ENCODE assay signal across 19 cellular contexts in the genomic region with DNA sequence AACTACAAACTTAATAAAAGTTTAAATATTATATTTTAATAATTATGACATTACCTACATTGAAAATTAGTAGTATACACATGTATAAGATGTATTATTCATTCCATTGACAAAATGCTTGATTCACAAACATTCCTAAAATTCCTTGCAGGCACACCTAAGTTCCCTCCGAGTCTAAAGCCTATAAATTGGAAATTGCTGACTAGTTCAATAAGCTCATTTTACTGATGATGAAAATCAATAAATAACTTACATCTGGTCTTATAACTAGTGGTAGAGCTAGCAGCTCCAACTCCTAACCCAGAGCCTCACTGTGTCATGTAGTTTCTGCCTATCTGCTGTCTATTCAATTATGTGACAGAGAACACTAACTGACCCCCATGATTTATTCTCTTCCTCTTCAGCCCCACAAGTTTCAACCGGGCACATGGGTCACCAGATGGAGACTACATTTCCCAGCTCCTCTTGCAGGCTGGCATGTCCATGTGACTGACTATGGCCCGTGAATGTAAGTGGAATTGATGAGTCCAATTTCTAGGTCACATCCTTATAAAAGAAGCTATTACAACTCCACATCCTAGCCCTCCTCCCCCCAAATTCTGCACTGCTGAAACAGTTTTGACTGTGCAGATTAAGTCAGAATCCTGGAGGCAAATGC. TPM values are rescaled to one million over a fixed set of nuclear protein-coding genes. Genes with fewer than 3 reads are reported as not detected.
DNase-seq lines count a peak whose midpoint lies in the region; ATAC-seq, FAIRE-seq and TF ChIP-seq lines count a peak whose summit lies in the region.
"Had no signal": no experiment of that assay in that cellular context is flagged by ENCODE, and none has a peak within 500 bp of the region (broad histone marks: within the 10 kb centered on the region; RNA-seq: fewer than 3 reads in every experiment).

No MANE protein-coding gene starts in this region.

- in situ Hi-C loops in GM23248 (cut with MboI) (no loop called here), K562 (cut with MboI) (no loop called here)

- no peaks in the 10 kb centered on the region for H3K9me1 ChIP-seq in K562 (ENCODE audit: control insufficient read depth, insufficient read depth, low read length)

- TF ChIP-seq CTCF in A549 (IDR thresholded peaks at IDR 0.05) (no peak), K562 (IDR thresholded peaks at IDR 0.05 in 2 of 3, conservative IDR thresholded peaks at IDR 0.05 in 1 of 3; ENCODE audit: insufficient read depth in 2 of 3, low read depth in 1 of 3, low read length in 3 of 3) (no peak), mesothelial cell of epicardium (IDR thresholded peaks at IDR 0.05; ENCODE audit: unreplicated experiment) (no peak)

- H3F3A ChIP-seq in GM23248 (ENCODE audit: insufficient read depth) = no peaks in the 10 kb centered on the region

- no peak overlapping the region for H3K4me2 ChIP-seq in A549
- H3K4me2 ChIP-seq in GM23248 (ENCODE audit: unreplicated experiment) = no peak overlapping the region
- H3K4me2 ChIP-seq in K562 (ENCODE audit: insufficient read depth, low read length) = no peak overlapping the region

- intact Hi-C loops in K562 (cut with micrococcal nuclease) = no loop called here

- H3K4me3 ChIP-seq in A549 (no peak overlapping the region), GM23248 (no peak overlapping the region), K562 (no peak overlapping the region)
- no peak overlapping the region for H3K4me3 ChIP-seq in CD8-positive, alpha-beta memory T cell (ENCODE audit: low read length)
- H3K4me3 ChIP-seq: SJCRH30 had no signal

- no peak overlapping the region for H3K9ac ChIP-seq in GM23248
- no peak overlapping the region for H3K9ac ChIP-seq in K562 (ENCODE audit: insufficient read depth in 1 of 2, low read depth in 2 of 2, low read length in 2 of 2)

- no peaks in the 10 kb centered on the region for H3K9me3 Mint-ChIP-seq in mesothelial cell of epicardium
- H3K9me3 Mint-ChIP-seq in CD8-positive, alpha-beta memory T cell = no peaks in the 10 kb centered on the region
- H3K9me3 Mint-ChIP-seq: HFFc6; T-helper 2 cell treated with Interferon-gamma antibody and Interleukin-4, amounts not matched to agents 5 μg/mL and 100 μg/mL, for 36 hours had no signal

- no TSS peak for BruUV-seq in K562 (replicated peaks; lab: Mats Ljungman, UMichigan)

- FAIRE-seq in A549 (lab: Jason Lieb, UNC) (no peak), K562 (lab: Jason Lieb, UNC) (no peak), GM19239 (lab: Jason Lieb, UNC) (no peak)
- FAIRE-seq: D721Med had no signal

- POLR2A ChIA-PET in A549 (lab: Yijun Ruan, JAX) (no interaction called here), K562 (lab: Yijun Ruan, JAX) (no interaction called here)
- POLR2A ChIA-PET in CD8-positive, alpha-beta memory T cell (lab: Charles Lee) = interaction anchor here (0.5 kb wide), 1 partner anchor 657 kb away, joined by 4 read pairs; no protein-coding TSS in a partner anchor

- DNase-seq in A549 (ENCODE audit: low read depth in 1 of 2, low spot score in 1 of 2) (no peak), GM23248 (peak; percentile 13), NOMO-1 treated with dmso at 0.1 percent for 144 hours (lab: John Stamatoyannopoulos, UW; ENCODE audit: unreplicated experiment) (peak; percentile 21), K562 (ENCODE audit: extremely low read depth in 1 of 4, low spot score in 3 of 4) (no peak), mesothelial cell of epicardium (ENCODE audit: low spot score in 2 of 2, unreplicated experiment in 2 of 2) (no peak), GM19239 (ENCODE audit: insufficient read length, low spot score) (no peak)
- DNase-seq in CD8-positive, alpha-beta memory T cell = no peak
- DNase-seq: ACHN, C1 segment of cervical spinal cord, GF-D8, H7, HFFc6, NCI-H1105 treated with DMSO at 0.1 percent for 48 hours, NCI-H1694, NCI-H2081 treated with DMSO at 0.1 percent for 48 hours, NCI-H774, SJCRH30 had no signal

- WGBS in A549 (ENCODE audit: missing lambda C conversion rate) = 46% methylated on average over 3 of the region's 3 CpGs
- WGBS in GM23248 (ENCODE audit: low coverage in 1 of 2, low lambda C conversion rate in 2 of 2, missing lambda C conversion rate in 2 of 2), 2 experiments = 47 to 52% methylated on average over 3 of the region's 3 CpGs
- WGBS in K562 (ENCODE audit: insufficient coverage, low coverage, missing lambda C conversion rate) = 20% methylated on average over 3 of the region's 3 CpGs

- CTCF ChIA-PET in A549 (lab: Yijun Ruan, JAX) (interaction anchor here (0.6 to 3.2 kb wide), 4 partner anchors 10 to 156 kb away, joined by 3 to 14 read pairs (median 4); no protein-coding TSS in a partner anchor), K562 (lab: Yijun Ruan, JAX; ENCODE audit: low intra/inter-chr PET ratio) (no interaction called here)
- CTCF ChIA-PET in CD8-positive, alpha-beta memory T cell (lab: Charles Lee) = no interaction called here

- no peaks in the 10 kb centered on the region for H3K27me3 Mint-ChIP-seq in mesothelial cell of epicardium (ENCODE audit: low read depth)
- no peaks in the 10 kb centered on the region for H3K27me3 Mint-ChIP-seq in CD8-positive, alpha-beta memory T cell

- H2AFZ ChIP-seq in GM23248 (no peak overlapping the region), K562 (ENCODE audit: low read depth, low read length) (no peak overlapping the region)

- H3K27me3 ChIP-seq in GM23248 (replicated peaks; ENCODE audit: insufficient read depth) = no peaks in the 10 kb centered on the region
- no peaks in the 10 kb centered on the region for H3K27me3 ChIP-seq in K562 (ENCODE audit: control insufficient read depth in 2 of 2, insufficient read depth in 2 of 2, low read length in 2 of 2)
- H3K27me3 ChIP-seq in CD8-positive, alpha-beta memory T cell (ENCODE audit: insufficient read depth, low read length, poor library complexity, severe bottlenecking) = no peaks in the 10 kb centered on the region
- H3K27me3 ChIP-seq: SJCRH30 had no signal

- H3K36me3 Mint-ChIP-seq in mesothelial cell of epicardium = no peaks in the 10 kb centered on the region
- H3K36me3 Mint-ChIP-seq in CD8-positive, alpha-beta memory T cell = peaks cover 0 to 1% (median 0%) of the 10 kb centered on the region in 3 donors

- H3K79me2 ChIP-seq in GM23248 (ENCODE audit: insufficient read depth) (no peaks in the 10 kb centered on the region), K562 (ENCODE audit: control insufficient read depth, insufficient read depth, low read length) (no peaks in the 10 kb centered on the region)

- H3K4me3 Mint-ChIP-seq in mesothelial cell of epicardium = no peak overlapping the region
- H3K4me3 Mint-ChIP-seq in CD8-positive, alpha-beta memory T cell = no peak overlapping the region
- H3K4me3 Mint-ChIP-seq: HFFc6; T-helper 2 cell treated with Interferon-gamma antibody and Interleukin-4, amounts not matched to agents 5 μg/mL and 100 μg/mL, for 36 hours had no signal

- TF ChIP-seq EP300 in A549 (IDR thresholded peaks at IDR 0.05) (no peak), K562 (IDR thresholded peaks at IDR 0.05; ENCODE audit: low read length) (no peak)

- H3K4me1 Mint-ChIP-seq in mesothelial cell of epicardium = peaks cover 14% of the 10 kb centered on the region
- no peaks in the 10 kb centered on the region for H3K4me1 Mint-ChIP-seq in CD8-positive, alpha-beta memory T cell

- H3K27ac ChIP-seq in A549 (no peak overlapping the region), GM23248 (no peak overlapping the region), K562 (ENCODE audit: extremely low read depth, low read depth, low read length) (no peak overlapping the region)
- H3K27ac ChIP-seq in CD8-positive, alpha-beta memory T cell (ENCODE audit: low read depth, low read length) = no peak overlapping the region
- H3K27ac ChIP-seq: SJCRH30 had no signal

- H3K27ac Mint-ChIP-seq in mesothelial cell of epicardium = no peak overlapping the region
- no peak overlapping the region for H3K27ac Mint-ChIP-seq in CD8-positive, alpha-beta memory T cell
- H3K27ac Mint-ChIP-seq: HFFc6; T-helper 2 cell treated with Interferon-gamma antibody and Interleukin-4, amounts not matched to agents 5 μg/mL and 100 μg/mL, for 36 hours had no signal

- ATAC-seq in A549 = no peak
- ATAC-seq in K562 = no peak

- no peak for TF ChIP-seq RAD21 in A549 (conservative IDR thresholded peaks at IDR 0.05 in 1 of 2, IDR thresholded peaks at IDR 0.05 in 1 of 2)
- no peak for TF ChIP-seq RAD21 in K562 (CRISPR knock-in tag; conservative IDR thresholded peaks at IDR 0.05 in 1 of 2, IDR thresholded peaks at IDR 0.05 in 1 of 2)

- H3K4me1 ChIP-seq in A549 (no peaks in the 10 kb centered on the region), GM23248 (ENCODE audit: insufficient read depth) (no peaks in the 10 kb centered on the region), K562 (replicated peaks in 1 of 2; ENCODE audit: control insufficient read depth in 2 of 2, insufficient read depth in 2 of 2, low read length in 2 of 2) (peaks cover 7 to 8% of the 10 kb centered on the region in 2 experiments; a peak in 3 of 5 replicates)
- H3K4me1 ChIP-seq in CD8-positive, alpha-beta memory T cell (ENCODE audit: insufficient read depth, low read length) = no peaks in the 10 kb centered on the region
- H3K4me1 ChIP-seq: SJCRH30 had no signal

- H3K9me2 ChIP-seq in GM23248 (ENCODE audit: insufficient read depth) = no peaks in the 10 kb centered on the region; the same call in 1 of the 2 replicates

- TF ChIP-seq POLR2A in A549 (IDR thresholded peaks at IDR 0.05; ENCODE audit: low read length) (no peak), K562 (conservative IDR thresholded peaks at IDR 0.05) (no peak)

- H3K9me3 ChIP-seq in A549 = no peaks in the 10 kb centered on the region
- H3K9me3 ChIP-seq in GM23248 (ENCODE audit: low read depth) = no peaks in the 10 kb centered on the region
- H3K9me3 ChIP-seq in K562 (replicated peaks; ENCODE audit: control insufficient read depth, insufficient read depth, low read depth, low read length) = no peaks in the 10 kb centered on the region
- H3K9me3 ChIP-seq in CD8-positive, alpha-beta memory T cell (ENCODE audit: low read length) = no peaks in the 10 kb centered on the region
- H3K9me3 ChIP-seq: SJCRH30 had no signal

- H3K36me3 ChIP-seq in GM23248 (ENCODE audit: low read depth) = no peaks in the 10 kb centered on the region
- H3K36me3 ChIP-seq in K562 (ENCODE audit: control insufficient read depth, insufficient read depth, low read length) = no peaks in the 10 kb centered on the region
- H3K36me3 ChIP-seq in CD8-positive, alpha-beta memory T cell (ENCODE audit: insufficient read depth, low read length) = no peaks in the 10 kb centered on the region
- H3K36me3 ChIP-seq: SJCRH30 had no signal

- H4K20me1 ChIP-seq in GM23248 (ENCODE audit: insufficient read depth) (no peaks in the 10 kb centered on the region), K562 (replicated peaks; ENCODE audit: control insufficient read depth, insufficient read depth, low read length) (no peaks in the 10 kb centered on the region)

RNA-seq across cellular contexts. Expression of a gene that starts 29.6 kb away (rescaled TPM):
- polyA plus RNA-seq in A549 (2011; rRNA removed) (76.7 and 77.4 TPM in 2 replicates), A549 (2017; fragmentation: RNase III; extraction: RNeasy Plus Mini Kit Qiagen cat#74134 plus additional on column Dnase treatment) (41.8 to 49.7 TPM (median 47.0 TPM) in 3 replicates), GM23248 (2016; fragmentation: Nextera tagmentation; extraction: Ambion mirVana) (29.9 and 30.1 TPM in 2 replicates), K562 (2011; rRNA removed) (53.9 and 66.3 TPM in 2 replicates), K562 (2014; fragmentation: Illumina TruSeq; extraction: Trizol) (24.9 and 26.1 TPM in 2 replicates), K562 (2014; fragmentation: Nextera tagmentation; extraction: Ambion mirVana) (1 to 10 TPM; 3.4 to 7.8 TPM), K562 (2014; rRNA removed) (14.7 and 15.9 TPM in 2 replicates)
- 40.4 and 48.8 TPM in 2 replicates for polyA plus RNA-seq in A549 (2012; cell fraction: cytosol; rRNA removed)
- 32.9 and 46.0 TPM in 2 replicates for polyA plus RNA-seq in A549 (2012; cell fraction: nucleus; rRNA removed)
- 77.8 and 84.0 TPM in 2 replicates for polyA minus RNA-seq in A549 (2011; rRNA and poly(A)+ RNA removed)
- total RNA-seq in GM23248 (2014; rRNA removed; shearing (Covaris generic)) = 30.7 and 35.3 TPM in 2 replicates
- total RNA-seq in K562 (2011; cell fraction: chromatin; rRNA removed; ENCODE audit: low replicate concordance) = 40.8 and 79.7 TPM in 2 replicates
- total RNA-seq in K562 (2011; cell fraction: nucleolus; rRNA removed) = 33.0 and 35.8 TPM in 2 replicates
- 50.9 and 57.0 TPM in 2 replicates for total RNA-seq in K562 (2011; cell fraction: nucleoplasm; rRNA removed)
- total RNA-seq in K562 (2014; rRNA removed) (11.4 and 12.4 TPM in 2 replicates), K562 (2014; rRNA removed; fragmentation: Illumina TruSeq; extraction: Trizol) (21.9 and 25.5 TPM in 2 replicates), K562 (2015; rRNA removed; fragmentation: Illumina TruSeq; extraction: Trizol) (13.6 and 14.7 TPM in 2 replicates), K562 (2021) (22.1 and 25.0 TPM in 2 replicates), mesothelial cell of epicardium (18.1 to 22.6 TPM (median 21.5 TPM) in 3 replicates)
- polyA plus RNA-seq in K562 (2011; cell fraction: cytosol; rRNA removed) = 41.0 and 55.7 TPM in 2 replicates
- 51.6 and 73.7 TPM in 2 replicates for polyA plus RNA-seq in K562 (2011; cell fraction: nucleus; rRNA removed)
- 16.6 and 39.2 TPM in 2 replicates for polyA plus RNA-seq in K562 (2012)
- polyA minus RNA-seq in K562 (2011; rRNA and poly(A)+ RNA removed) = 58.4 and 72.6 TPM in 2 replicates
- polyA minus RNA-seq in K562 (2011; cell fraction: cytosol; rRNA and poly(A)+ RNA removed) = 33.1 and 35.2 TPM in 2 replicates
- polyA minus RNA-seq in K562 (2011; cell fraction: nucleus; rRNA and poly(A)+ RNA removed) = 14.3 and 31.3 TPM in 2 replicates
- 10 to 100 TPM; 39.0 to 41.9 TPM for total RNA-seq in CD8-positive, alpha-beta memory T cell
- 56.3 TPM for polyA plus RNA-seq in CD8-positive, alpha-beta memory T cell

Comparison
In these comparisons a context has a peak if more than half of its experiments do, and no peak if none do; other contexts are left out.
1. DNase-seq: peak in GM23248 (single experiment) and NOMO-1 treated with dmso at 0.1 percent for 144 hours (single experiment); none in A549 (0 of 2), K562 (0 of 4), mesothelial cell of epicardium (0 of 2), CD8-positive, alpha-beta memory T cell (0 of 5) and GM19239 (single experiment).